ENCODE assay signal across 10 cellular contexts in genomic region chr17:38579934-38580333, GRCh38. TPM values are rescaled to one million over a fixed set of nuclear protein-coding genes. Genes with fewer than 3 reads are reported as not detected.
DNase-seq lines count a peak whose midpoint lies in the region; ATAC-seq and TF ChIP-seq lines count a peak whose summit lies in the region.
"Had no signal": no experiment of that assay in that cellular context is flagged by ENCODE, and none has a peak within 500 bp of the region (broad histone marks: within the 10 kb centered on the region; RNA-seq: fewer than 3 reads in every experiment).

No MANE protein-coding gene starts in this region.

- TF ChIP-seq CTCF in left lung (IDR thresholded peaks at IDR 0.05) (no peak), smooth muscle cell (IDR thresholded peaks at IDR 0.05; ENCODE audit: borderline replicate concordance, insufficient read depth, poor library complexity, severe bottlenecking) (no peak), prostate gland (IDR thresholded peaks at IDR 0.05) (no peak)

- no peaks in the 10 kb centered on the region for H3K9me3 ChIP-seq in left lung
- no peaks in the 10 kb centered on the region for H3K9me3 ChIP-seq in smooth muscle cell (replicated peaks; ENCODE audit: low read depth)
- H3K9me3 ChIP-seq in prostate gland, result no peaks in the 10 kb centered on the region

- H3K9me3 Mint-ChIP-seq in activated naive CD8-positive, alpha-beta T cell treated with anti-CD3 and anti-CD28 coated beads, Interleukin-2, amount 50 U/mL, for 24 hours, result no peaks in the 10 kb centered on the region
- H3K9me3 Mint-ChIP-seq: activated B cell treated with CpG ODN at 0.5 μM for 24 hours had no signal

- WGBS in smooth muscle cell (ENCODE audit: low lambda C conversion rate), result 5% methylated on average over 7 of the region's 7 CpGs
- 27% methylated on average over 7 of the region's 7 CpGs for WGBS in prostate gland

- no peaks in the 10 kb centered on the region for H3F3A ChIP-seq in smooth muscle cell (ENCODE audit: low read depth)

- peaks cover 71% of the 10 kb centered on the region for H3K27me3 Mint-ChIP-seq in activated naive CD8-positive, alpha-beta T cell treated with anti-CD3 and anti-CD28 coated beads, Interleukin-2, amount 50 U/mL, for 24 hours

- H3K36me3 Mint-ChIP-seq in activated naive CD8-positive, alpha-beta T cell treated with anti-CD3 and anti-CD28 coated beads, Interleukin-2, amount 50 U/mL, for 24 hours (ENCODE audit: low read depth), result no peaks in the 10 kb centered on the region

- no peak overlapping the region for H3K27ac ChIP-seq in left lung
- no peak overlapping the region for H3K27ac ChIP-seq in smooth muscle cell (ENCODE audit: low read depth)
- no peak overlapping the region for H3K27ac ChIP-seq in prostate gland

- H3K4me1 Mint-ChIP-seq in activated naive CD8-positive, alpha-beta T cell treated with anti-CD3 and anti-CD28 coated beads, Interleukin-2, amount 50 U/mL, for 24 hours, result peaks cover 7% of the 10 kb centered on the region

- ATAC-seq in activated naive CD8-positive, alpha-beta T cell treated with anti-CD3 and anti-CD28 coated beads, Interleukin-2, amount 50 U/mL, for 24 hours, result peak; percentile 41
- ATAC-seq in left lung, result peak; percentile 13

- no peaks in the 10 kb centered on the region for H3K79me2 ChIP-seq in smooth muscle cell (ENCODE audit: low read depth)

- peak; percentile 68 for DNase-seq in activated CD8-positive, alpha-beta memory T cell treated with anti-CD3 and anti-CD28 coated beads, Interleukin-2, amount 50 U/mL, for 48 hours
- DNase-seq in activated CD8-positive, alpha-beta memory T cell treated with anti-CD3 and anti-CD28 coated beads, Interleukin-2, amount 50 U/mL, for 4 hours, result no peak
- peak; percentile 85 to 94 for DNase-seq in NCI-H2081 (lab: John Stamatoyannopoulos, UW)
- peak; percentile 49 for DNase-seq in activated naive CD8-positive, alpha-beta T cell treated with anti-CD3 and anti-CD28 coated beads, Interleukin-2, amount 50 U/mL, for 24 hours
- no peak for DNase-seq in left lung
- DNase-seq in HPDE6-E6E7 (ENCODE audit: extremely low spot score), result no peak
- DNase-seq in smooth muscle cell (lab: John Stamatoyannopoulos, UW; ENCODE audit: unreplicated experiment), result no peak
- DNase-seq in prostate gland (ENCODE audit: low spot score), result no peak
- DNase-seq: activated B cell treated with CpG ODN at 0.5 μM for 24 hours had no signal

- H3K4me3 ChIP-seq in left lung (no peak overlapping the region), smooth muscle cell (no peak overlapping the region), prostate gland (no peak overlapping the region)

- TF ChIP-seq POLR2A in prostate gland (IDR thresholded peaks at IDR 0.05), result no peak

- H3K9ac ChIP-seq in smooth muscle cell (ENCODE audit: low read depth), result no peak overlapping the region

- H3K4me1 ChIP-seq in left lung (peaks cover 5 to 9% of the 10 kb centered on the region in 2 donors), smooth muscle cell (ENCODE audit: low read depth) (peaks cover 19% of the 10 kb centered on the region), prostate gland (replicated peaks) (no peaks in the 10 kb centered on the region)

- no peaks in the 10 kb centered on the region for H4K20me1 ChIP-seq in smooth muscle cell (ENCODE audit: low read depth)

- H3K27ac Mint-ChIP-seq in activated naive CD8-positive, alpha-beta T cell treated with anti-CD3 and anti-CD28 coated beads, Interleukin-2, amount 50 U/mL, for 24 hours, result no peak overlapping the region
- H3K27ac Mint-ChIP-seq: activated B cell treated with CpG ODN at 0.5 μM for 24 hours had no signal

- H3K4me3 Mint-ChIP-seq in activated naive CD8-positive, alpha-beta T cell treated with anti-CD3 and anti-CD28 coated beads, Interleukin-2, amount 50 U/mL, for 24 hours, result no peak overlapping the region
- H3K4me3 Mint-ChIP-seq: activated B cell treated with CpG ODN at 0.5 μM for 24 hours had no signal

- H3K36me3 ChIP-seq in left lung, result no peaks in the 10 kb centered on the region
- no peaks in the 10 kb centered on the region for H3K36me3 ChIP-seq in smooth muscle cell (ENCODE audit: low read depth)
- H3K36me3 ChIP-seq in prostate gland, result no peaks in the 10 kb centered on the region

- no peak overlapping the region for H3K4me2 ChIP-seq in smooth muscle cell

- no peak overlapping the region for H2AFZ ChIP-seq in smooth muscle cell (ENCODE audit: low read depth)

- H3K27me3 ChIP-seq in left lung (peaks cover 39 to 100% of the 10 kb centered on the region in 2 donors), smooth muscle cell (ENCODE audit: low read depth) (peaks cover 54% of the 10 kb centered on the region), prostate gland (replicated peaks; ENCODE audit: insufficient read depth) (peaks cover 4% of the 10 kb centered on the region)

- intact Hi-C loops in left lung (cut with DNase I) (no loop called here), prostate gland (cut with DNase I) (no loop called here)

RNA-seq across cellular contexts. Expression of gene SRCIN1, which starts 25.8 kb away (rescaled TPM):
- total RNA-seq in left lung, result 1 to 10 TPM; 2.7 to 2.8 TPM
- 0.09 and 0.90 TPM in 2 replicates for total RNA-seq in smooth muscle cell
- 0.16 and 0.72 TPM in 2 replicates for polyA plus RNA-seq in smooth muscle cell
- total RNA-seq in prostate gland, result 1 to 10 TPM; 2.4 to 4.8 TPM
- total RNA-seq: mononuclear cell had no signal

Comparison
In these comparisons a context has a peak if more than half of its experiments do, and no peak if none do; other contexts are left out.
1. DNase-seq: peak in activated CD8-positive, alpha-beta memory T cell treated with anti-CD3 and anti-CD28 coated beads, Interleukin-2, amount 50 U/mL, for 48 hours (single experiment), NCI-H2081 (2 of 2) and activated naive CD8-positive, alpha-beta T cell treated with anti-CD3 and anti-CD28 coated beads, Interleukin-2, amount 50 U/mL, for 24 hours (single experiment); none in activated CD8-positive, alpha-beta memory T cell treated with anti-CD3 and anti-CD28 coated beads, Interleukin-2, amount 50 U/mL, for 4 hours (single experiment), left lung (0 of 2), HPDE6-E6E7 (single experiment), smooth muscle cell (single experiment) and prostate gland (single experiment).